7 cellular contexts compared by ENCODE assay signal in the genomic region with DNA sequence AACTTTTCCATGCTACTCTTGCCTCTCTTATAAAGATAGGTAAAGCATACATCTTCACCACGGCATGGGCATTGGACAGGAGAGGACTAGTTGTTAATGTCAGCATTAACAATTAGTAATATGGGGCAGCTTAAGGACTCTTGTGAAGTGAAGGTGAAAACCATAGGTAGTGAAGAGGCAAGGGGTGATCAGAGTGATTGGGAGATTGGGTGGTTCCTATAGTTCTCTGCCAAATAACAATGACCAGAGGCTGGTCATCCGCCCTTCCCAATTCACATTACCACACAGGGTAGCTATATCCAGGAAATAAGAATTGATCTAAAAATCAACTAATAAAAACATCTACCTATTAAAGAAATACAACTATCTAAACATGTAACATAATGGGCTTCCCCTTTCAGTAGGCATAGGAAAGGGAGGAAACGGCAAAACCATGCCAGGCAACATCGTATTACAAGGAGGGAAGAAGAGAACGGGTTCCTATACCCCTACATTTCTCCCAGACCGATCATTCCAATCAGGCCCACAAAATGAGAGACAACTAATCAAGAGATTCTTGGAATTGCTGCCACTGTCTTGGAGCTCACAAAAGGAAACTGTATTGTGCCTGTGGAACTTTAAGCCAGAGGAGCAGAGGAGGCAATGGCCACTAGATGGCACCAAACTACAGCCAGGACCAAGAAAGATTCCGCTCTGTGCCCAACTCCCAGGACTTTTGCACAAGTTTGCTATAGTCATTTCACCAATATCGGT.
DNase-seq lines count a peak whose midpoint lies in the region; ATAC-seq and TF ChIP-seq lines count a peak whose summit lies in the region.

No MANE protein-coding gene starts in this region.

- POLR2A ChIA-PET in HEK293T (lab: Yijun Ruan, JAX) (interaction anchor here (1.6 kb wide), 1 partner anchor 122 kb away, joined by 7 read pairs; the partner anchor contains the start of gene FBXL17), T-cell (lab: Charles Lee) (interaction anchor here in 1 of 2 donors (0.9 kb wide), 1 partner anchor 149 kb away, joined by 3 read pairs; no protein-coding TSS in a partner anchor)

- TF ChIP-seq POLR2A in NB4 (IDR thresholded peaks at IDR 0.05; ENCODE audit: extremely low read depth, insufficient read length) (no peak), gastrocnemius medialis (IDR thresholded peaks at IDR 0.05) (no peak)

- no peaks in the 10 kb centered on the region for H3K27me3 ChIP-seq in right cardiac atrium (ENCODE audit: control insufficient read depth, insufficient read depth)
- H3K27me3 ChIP-seq in gastrocnemius medialis = no peaks in the 10 kb centered on the region

- H3K4me3 ChIP-seq in NB4 (ENCODE audit: low read depth, low read length) (no peak overlapping the region), right cardiac atrium (ENCODE audit: low read length) (no peak overlapping the region), gastrocnemius medialis (peak overlapping the region in 3 of 4 donors; percentile 4 to 41 (median 33))

- intact Hi-C loops in right cardiac atrium (cut with DNase I) (loop anchor here in 1 of 4 donors (10.0 kb wide), 1 partner anchor 85 kb away; no protein-coding TSS in a partner anchor), gastrocnemius medialis (cut with DNase I; ENCODE audit: low total_unique reads) (loop anchor here (1.0 kb wide), 1 partner anchor 85 kb away; no protein-coding TSS in a partner anchor)

- CTCF ChIA-PET in HEK293T (lab: Yijun Ruan, JAX) (interaction anchor here (0.6 to 2.7 kb wide), 15 partner anchors 8 to 201 kb away, joined by 3 to 20 read pairs (median 3); no protein-coding TSS in a partner anchor), T-cell (lab: Charles Lee) (interaction anchor here (0.6 to 4.7 kb wide), 26 partner anchors 8 to 1213 kb away, joined by 3 to 66 read pairs (median 4); no protein-coding TSS in a partner anchor)

- no peak overlapping the region for H3K4me3 Mint-ChIP-seq in T-cell

- 40% methylated on average over 8 of the region's 8 CpGs for WGBS in right cardiac atrium

- no peaks in the 10 kb centered on the region for H3K4me1 ChIP-seq in right cardiac atrium (ENCODE audit: control insufficient read depth, insufficient read depth, low read length)
- H3K4me1 ChIP-seq in gastrocnemius medialis = peaks cover 44 to 48% of the 10 kb centered on the region in 2 donors

- peak; percentile 58 to 75 (median 68) for ATAC-seq in T-cell (replicated peaks in 1 of 4)
- ATAC-seq in right cardiac atrium = peak; percentile 93 to 95
- peak; percentile 84 to 97 for ATAC-seq in gastrocnemius medialis

- H3K27ac Mint-ChIP-seq in T-cell = no peak overlapping the region

- H3K9me3 ChIP-seq in right cardiac atrium (ENCODE audit: control insufficient read depth, low read length) (no peaks in the 10 kb centered on the region), gastrocnemius medialis (no peaks in the 10 kb centered on the region)

- TF ChIP-seq CTCF in GM12874 (IDR thresholded peaks at IDR 0.05; ENCODE audit: insufficient read depth, low read depth, low read length) (peak; percentile 91), NB4 (IDR thresholded peaks at IDR 0.05; ENCODE audit: low read depth, low read length) (peak; percentile 94), gastrocnemius medialis (IDR thresholded peaks at IDR 0.05 in 4 of 5, conservative IDR thresholded peaks at IDR 0.05 in 1 of 5) (peak; percentile 71 to 94 (median 84))

- no peak overlapping the region for H3K27ac ChIP-seq in right cardiac atrium (ENCODE audit: low read length)
- H3K27ac ChIP-seq in gastrocnemius medialis = no peak overlapping the region

- no peaks in the 10 kb centered on the region for H3K36me3 Mint-ChIP-seq in T-cell

- H3K27me3 Mint-ChIP-seq in T-cell = no peaks in the 10 kb centered on the region

- H3K9me3 Mint-ChIP-seq in T-cell = no peaks in the 10 kb centered on the region

- DNase-seq in HEK293T (ENCODE audit: extremely low spot score) = peak; percentile 74
- peak; percentile 81 for DNase-seq in NB4 (ENCODE audit: low read depth)
- DNase-seq in T-cell = peak; percentile 7 to 63 (median 48)
- peak; percentile 44 for DNase-seq in amniotic stem cell (lab: John Stamatoyannopoulos, UW)
- DNase-seq in right cardiac atrium = peak; percentile 65 to 81 (median 71)
- DNase-seq in gastrocnemius medialis = peak; percentile 53 to 62

- H3K36me3 ChIP-seq in gastrocnemius medialis = no peaks in the 10 kb centered on the region

- H3K4me1 Mint-ChIP-seq in T-cell = peaks cover 0 to 8% (median 8%) of the 10 kb centered on the region in 3 donors

- in situ Hi-C loops in gastrocnemius medialis (cut with MboI; ENCODE audit: low sequenced_read_pairs in 4 of 4) = loop anchor here in 1 of 4 donors (5.0 kb wide), 1 partner anchor 87 kb away; no protein-coding TSS in a partner anchor

TF ChIP-seq in HEK293T, 16 proteins besides CTCF, POLR2A, EP300 and RAD21:
- no peak for TF ChIP-seq SP1 (IDR thresholded peaks at IDR 0.05)
- no peak for TF ChIP-seq L3MBTL2 (conservative IDR thresholded peaks at IDR 0.05)
- TF ChIP-seq FOXK2 (IDR thresholded peaks at IDR 0.05) = no peak
- TF ChIP-seq CTBP1 (IDR thresholded peaks at IDR 0.05; ENCODE audit: borderline replicate concordance) = no peak
- TF ChIP-seq HDGF (IDR thresholded peaks at IDR 0.05; ENCODE audit: borderline replicate concordance) = no peak
- TF ChIP-seq ELF4 (IDR thresholded peaks at IDR 0.05) = no peak
- no peak for TF ChIP-seq LEF1 (IDR thresholded peaks at IDR 0.05; ENCODE audit: borderline replicate concordance)
- TF ChIP-seq FOXA1 (IDR thresholded peaks at IDR 0.05) = no peak
- no peak for TF ChIP-seq ZNF384 (IDR thresholded peaks at IDR 0.05)
- no peak for TF ChIP-seq SUZ12 (IDR thresholded peaks at IDR 0.05)
- no peak for TF ChIP-seq NFRKB (IDR thresholded peaks at IDR 0.05)
- no peak for TF ChIP-seq ARNT (IDR thresholded peaks at IDR 0.05)
- TF ChIP-seq BHLHE40 (IDR thresholded peaks at IDR 0.05; ENCODE audit: borderline replicate concordance) = no peak
- TF ChIP-seq, protein P1, sequence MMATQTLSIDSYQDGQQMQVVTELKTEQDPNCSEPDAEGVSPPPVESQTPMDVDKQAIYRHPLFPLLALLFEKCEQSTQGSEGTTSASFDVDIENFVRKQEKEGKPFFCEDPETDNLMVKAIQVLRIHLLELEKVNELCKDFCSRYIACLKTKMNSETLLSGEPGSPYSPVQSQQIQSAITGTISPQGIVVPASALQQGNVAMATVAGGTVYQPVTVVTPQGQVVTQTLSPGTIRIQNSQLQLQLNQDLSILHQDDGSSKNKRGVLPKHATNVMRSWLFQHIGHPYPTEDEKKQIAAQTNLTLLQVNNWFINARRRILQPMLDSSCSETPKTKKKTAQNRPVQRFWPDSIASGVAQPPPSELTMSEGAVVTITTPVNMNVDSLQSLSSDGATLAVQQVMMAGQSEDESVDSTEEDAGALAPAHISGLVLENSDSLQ (IDR thresholded peaks at IDR 0.05) = no peak
- no peak for TF ChIP-seq FOXM1 (IDR thresholded peaks at IDR 0.05; ENCODE audit: borderline replicate concordance)

Comparison
In these comparisons a context has a peak if more than half of its experiments do, and no peak if none do; other contexts are left out.
1. H3K4me3 ChIP-seq: peak in gastrocnemius medialis (3 of 4); none in NB4 (single experiment) and right cardiac atrium (single experiment).
2. Peak in every context shown above with its lines, with median percentiles within 50 percentile points of each other: CTCF ChIP-seq, DNase-seq and ATAC-seq.